Comparison of ENCODE assay signal across 9 cellular contexts in genomic region chr1:24929091-24929875, GRCh38. TPM values are rescaled to one million over a fixed set of nuclear protein-coding genes. Genes with fewer than 3 reads are reported as not detected.
DNase-seq lines count a peak whose midpoint lies in the region; ATAC-seq and TF ChIP-seq lines count a peak whose summit lies in the region.
"Had no signal": no experiment of that assay in that cellular context is flagged by ENCODE, and none has a peak within 500 bp of the region (broad histone marks: within the 10 kb centered on the region; RNA-seq: fewer than 3 reads in every experiment).

No MANE protein-coding gene starts in this region.

- peak overlapping the region; percentile 37 for H3K27ac ChIP-seq in DOHH2 (ENCODE audit: low read depth, low read length)
- no peak overlapping the region for H3K27ac ChIP-seq in right cardiac atrium (ENCODE audit: low read length)

- no peaks in the 10 kb centered on the region for H3K9me2 ChIP-seq in DOHH2 (replicated peaks; ENCODE audit: control insufficient read depth, low read length)

- no peak for TF ChIP-seq CTCF in DOHH2 (IDR thresholded peaks at IDR 0.05; ENCODE audit: low read depth, low read length, poor library complexity, severe bottlenecking)

- 3% methylated on average over 91 of the region's 91 CpGs for WGBS in right cardiac atrium

- peaks cover 39% of the 10 kb centered on the region for H3K36me3 Mint-ChIP-seq in activated T-cell treated with anti-CD3 and anti-CD28 coated beads, Interleukin-2, amount 50 U/mL, for 4 hours (ENCODE audit: insufficient read depth)

- ATAC-seq in GM21723 (IDR thresholded peaks at IDR 0.05; ENCODE audit: unreplicated experiment) (peak; percentile 3), right cardiac atrium (peak in 1 of 2 donors; percentile 19)
- ATAC-seq in activated T-cell treated with anti-CD3 and anti-CD28 coated beads, Interleukin-2, amount 50 U/mL, for 4 hours: peak; percentile 17 to 24

- H3K9me3 ChIP-seq in DOHH2 (ENCODE audit: control insufficient read depth, insufficient read depth, low read length) (no peaks in the 10 kb centered on the region), right cardiac atrium (ENCODE audit: control insufficient read depth, low read length) (no peaks in the 10 kb centered on the region)

- peak overlapping the region; percentile 82 for H3K4me2 ChIP-seq in DOHH2 (ENCODE audit: low read length)

- peaks cover 51% of the 10 kb centered on the region for H3K79me2 ChIP-seq in DOHH2 (ENCODE audit: control insufficient read depth, low read length)

- peaks cover 38% of the 10 kb centered on the region for H3K36me3 ChIP-seq in DOHH2 (ENCODE audit: control insufficient read depth, low read length)

- peaks cover 58% of the 10 kb centered on the region for H3K4me1 Mint-ChIP-seq in activated T-cell treated with anti-CD3 and anti-CD28 coated beads, Interleukin-2, amount 50 U/mL, for 4 hours (ENCODE audit: low read depth)

- H3K9me3 Mint-ChIP-seq in activated T-cell treated with anti-CD3 and anti-CD28 coated beads, Interleukin-2, amount 50 U/mL, for 4 hours: no peaks in the 10 kb centered on the region

- H3F3A ChIP-seq in DOHH2 (ENCODE audit: control insufficient read depth, insufficient read depth): no peaks in the 10 kb centered on the region

- peak overlapping the region; percentile 85 for H3K4me3 ChIP-seq in DOHH2 (ENCODE audit: low read length)
- peak overlapping the region; percentile 42 for H3K4me3 ChIP-seq in right cardiac atrium (ENCODE audit: low read length)

- peak overlapping the region; percentile 97 for H3K4me3 Mint-ChIP-seq in activated T-cell treated with anti-CD3 and anti-CD28 coated beads, Interleukin-2, amount 50 U/mL, for 4 hours

- DNase-seq in NCI-H1105 (lab: John Stamatoyannopoulos, UW): peak; percentile 37
- DNase-seq in activated T-cell treated with anti-CD3 and anti-CD28 coated beads, Interleukin-2, amount 50 U/mL, for 4 hours: peak; percentile 41
- peak in 1 of 3 donors; percentile 14 for DNase-seq in right cardiac atrium
- peak; percentile 62 for DNase-seq in stimulated activated CD4-positive, alpha-beta T cell treated with anti-CD3 and anti-CD28 coated beads, Interleukin-4, amount 100 ng/mL, for 1 hour
- no peak for DNase-seq in DMS153 (lab: John Stamatoyannopoulos, UW)
- DNase-seq in kidney tubule cell (ENCODE audit: low spot score): no peak

- intact Hi-C loops in right cardiac atrium (cut with DNase I): no loop called here

- H4K20me1 ChIP-seq in DOHH2 (ENCODE audit: control insufficient read depth, insufficient read depth, low read depth, low read length): peaks cover 27% of the 10 kb centered on the region; the same call in 1 of the 2 replicates

- no peaks in the 10 kb centered on the region for H3K27me3 Mint-ChIP-seq in activated T-cell treated with anti-CD3 and anti-CD28 coated beads, Interleukin-2, amount 50 U/mL, for 4 hours (ENCODE audit: low read depth)

- peaks cover 63% of the 10 kb centered on the region for H3K4me1 ChIP-seq in DOHH2 (ENCODE audit: control insufficient read depth, low read length)
- no peaks in the 10 kb centered on the region for H3K4me1 ChIP-seq in right cardiac atrium (ENCODE audit: control insufficient read depth, insufficient read depth, low read length)

- H3K27me3 ChIP-seq in DOHH2 (ENCODE audit: control insufficient read depth, low read length) (peaks cover 15% of the 10 kb centered on the region), right cardiac atrium (ENCODE audit: control insufficient read depth, insufficient read depth) (no peaks in the 10 kb centered on the region)

RNA-seq across cellular contexts. Expression of gene RUNX3, which starts 0.8 kb away (rescaled TPM):
- total RNA-seq in activated T-cell treated with anti-CD3 and anti-CD28 coated beads, Interleukin-2, amount 50 U/mL, for 4 hours: 100 to 1,000 TPM; 236 to 264 (median 258) TPM
- 1 to 10 TPM in 2 of 4 donors, under 1 TPM in 2; 0.79 to 1.8 (median 0.96) TPM for total RNA-seq in right cardiac atrium
- polyA plus RNA-seq in right cardiac atrium: 0.34 TPM
- total RNA-seq: LHCN-M2 had no signal

Comparison
In these comparisons a context has a peak if more than half of its experiments do, and no peak if none do; other contexts are left out.
1. DNase-seq: peak in NCI-H1105 (single experiment), activated T-cell treated with anti-CD3 and anti-CD28 coated beads, Interleukin-2, amount 50 U/mL, for 4 hours (single experiment) and stimulated activated CD4-positive, alpha-beta T cell treated with anti-CD3 and anti-CD28 coated beads, Interleukin-4, amount 100 ng/mL, for 1 hour (single experiment); none in DMS153 (single experiment) and kidney tubule cell (single experiment).
2. RNA of gene RUNX3, which starts 0.8 kb away (total RNA-seq): 236 to 264 TPM in activated T-cell treated with anti-CD3 and anti-CD28 coated beads, Interleukin-2, amount 50 U/mL, for 4 hours; 0.79 to 1.8 TPM in right cardiac atrium; every median in the first group is over 10 times any median in the second.